ENCODE assay signal across 15 cellular contexts in the genomic region with DNA sequence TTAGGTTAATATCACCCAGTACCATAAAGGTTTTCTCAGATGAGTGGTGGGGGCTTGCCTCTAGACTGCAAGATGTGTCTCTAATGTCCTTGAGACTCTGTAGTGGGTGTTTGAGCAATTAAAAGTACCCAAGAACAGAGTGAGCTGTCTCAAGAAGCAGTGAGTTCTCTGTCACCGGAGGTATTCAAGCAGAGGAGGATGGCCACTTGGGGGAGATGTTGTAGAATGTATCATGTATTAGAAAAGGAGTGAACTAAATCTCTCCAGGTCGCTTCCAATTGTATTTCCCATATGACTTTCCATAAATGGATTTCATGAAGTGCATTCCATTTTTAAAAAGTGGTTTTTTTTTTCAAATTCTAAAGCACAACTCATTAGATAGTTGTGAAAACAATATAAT. TPM values are rescaled to one million over a fixed set of nuclear protein-coding genes. Genes with fewer than 3 reads are reported as not detected.
DNase-seq lines count a peak whose midpoint lies in the region; ATAC-seq and TF ChIP-seq lines count a peak whose summit lies in the region.
"Had no signal": no experiment of that assay in that cellular context is flagged by ENCODE, and none has a peak within 500 bp of the region (broad histone marks: within the 10 kb centered on the region; RNA-seq: fewer than 3 reads in every experiment).

No MANE protein-coding gene starts in this region.

- H3K36me3 ChIP-seq in hepatocyte (replicated peaks; ENCODE audit: insufficient read depth, low read depth), result no peaks in the 10 kb centered on the region
- H3K36me3 ChIP-seq: BLaER1 treated with 17β-estradiol and CSF1 and Interleukin-3, amounts not matched to agents 10 nM and 100 nM; gastrocnemius medialis had no signal

- H3K9me2 ChIP-seq in hepatocyte (replicated peaks; ENCODE audit: insufficient read depth), result no peaks in the 10 kb centered on the region

- H2AFZ ChIP-seq in hepatocyte, result no peak overlapping the region
- H2AFZ ChIP-seq: PC-9 had no signal

- H3K9me3 ChIP-seq in hepatocyte (ENCODE audit: low read depth), result no peaks in the 10 kb centered on the region
- H3K9me3 ChIP-seq: BLaER1 treated with 17β-estradiol and CSF1 and Interleukin-3, amounts not matched to agents 10 nM and 100 nM; gastrocnemius medialis had no signal

- H3K79me2 ChIP-seq in hepatocyte, result no peaks in the 10 kb centered on the region

- H3K4me3 ChIP-seq in hepatocyte, result no peak overlapping the region
- H3K4me3 ChIP-seq: BLaER1 treated with 17β-estradiol and CSF1 and Interleukin-3, amounts not matched to agents 10 nM and 100 nM; gastrocnemius medialis; PC-9; skin epidermis had no signal

- H3K4me1 ChIP-seq in hepatocyte (ENCODE audit: insufficient read depth), result no peaks in the 10 kb centered on the region
- H3K4me1 ChIP-seq: BLaER1 treated with 17β-estradiol and CSF1 and Interleukin-3, amounts not matched to agents 10 nM and 100 nM; gastrocnemius medialis had no signal

- H3K27me3 ChIP-seq in hepatocyte, result no peaks in the 10 kb centered on the region
- H3K27me3 ChIP-seq: BLaER1 treated with 17β-estradiol and CSF1 and Interleukin-3, amounts not matched to agents 10 nM and 100 nM; gastrocnemius medialis had no signal

- peak; percentile 30 for TF ChIP-seq CTCF in hepatocyte (IDR thresholded peaks at IDR 0.05; ENCODE audit: poor library complexity)

- no peaks in the 10 kb centered on the region for H4K20me1 ChIP-seq in hepatocyte (ENCODE audit: insufficient read depth, poor library complexity, severe bottlenecking)
- H4K20me1 ChIP-seq: BLaER1 treated with 17β-estradiol and CSF1 and Interleukin-3, amounts not matched to agents 10 nM and 100 nM had no signal

- DNase-seq in A172 (ENCODE audit: low spot score) (peak; percentile 4), EL (peak; percentile 13), RKO (ENCODE audit: low spot score) (peak; percentile 24), hepatocyte (ENCODE audit: low spot score) (peak; percentile 36), NCI-H2081 (lab: John Stamatoyannopoulos, UW) (no peak), posterior cingulate gyrus (no peak), SIG-M5 (lab: John Stamatoyannopoulos, UW) (no peak)
- DNase-seq: activated T-cell treated with anti-CD3 and anti-CD28 coated beads, Interleukin-2, amount 50 U/mL, for 24 hours; gastrocnemius medialis; NCI-H1105; PC-9 had no signal

- H3K4me2 ChIP-seq in hepatocyte, result no peak overlapping the region
- H3K4me2 ChIP-seq: BLaER1 treated with 17β-estradiol and CSF1 and Interleukin-3, amounts not matched to agents 10 nM and 100 nM; PC-9 had no signal

- WGBS in hepatocyte (ENCODE audit: low lambda C conversion rate, missing lambda C conversion rate), result 95% methylated on average over 2 of the region's 2 CpGs

- no peak for ATAC-seq in GM19463 (IDR thresholded peaks at IDR 0.05; ENCODE audit: unreplicated experiment)
- ATAC-seq: gastrocnemius medialis had no signal

- H3K27ac ChIP-seq in hepatocyte, result no peak overlapping the region
- H3K27ac ChIP-seq: BLaER1 treated with 17β-estradiol and CSF1 and Interleukin-3, amounts not matched to agents 10 nM and 100 nM; gastrocnemius medialis; PC-9; skin epidermis had no signal

- intact Hi-C loops in posterior cingulate gyrus (cut with DNase I), result no loop called here

RNA-seq across cellular contexts. Expression of a gene that starts 35.0 kb away (rescaled TPM):
- not detected in 2 replicates for total RNA-seq in A172 (2014; rRNA removed; shearing (Covaris generic))
- total RNA-seq in hepatocyte, result 0.10 and 0.40 TPM in 2 replicates
- polyA plus RNA-seq in hepatocyte, result not detected in 2 replicates
- total RNA-seq: cardiac septum, PC-9 had no signal

Comparison
In these comparisons a context has a peak if more than half of its experiments do, and no peak if none do; other contexts are left out.
1. DNase-seq: peak in A172 (single experiment), EL (single experiment), RKO (single experiment) and hepatocyte (single experiment); none in NCI-H2081 (0 of 2), posterior cingulate gyrus (0 of 10) and SIG-M5 (single experiment).